15 cellular contexts compared by ENCODE assay signal in genomic region chr1:234921266-234922062, GRCh38.
DNase-seq lines count a peak whose midpoint lies in the region; TF ChIP-seq lines count a peak whose summit lies in the region.
"Had no signal": no experiment of that assay in that cellular context is flagged by ENCODE, and none has a peak within 500 bp of the region (broad histone marks: within the 10 kb centered on the region; RNA-seq: fewer than 3 reads in every experiment).

No MANE protein-coding gene starts in this region.

- H3K9me3 Mint-ChIP-seq in neural crest cell = peaks cover 4% of the 10 kb centered on the region

- H3K27ac Mint-ChIP-seq in neural crest cell (ENCODE audit: unreplicated experiment) = peak overlapping the region; percentile 28
- H3K27ac Mint-ChIP-seq: activated T-helper 2 cell treated with anti-CD3 and anti-CD28 coated beads, Interferon-gamma antibody, Interleukin-2, Interleukin-4, amounts not matched to agents 10 μg/mL and 5 μg/mL and 100 μg/mL, durations not matched to agents 14 hours and 24 hours and 36 hours; naive thymus-derived CD4-positive, alpha-beta T cell had no signal

- peak overlapping the region; percentile 41 for H3K27ac ChIP-seq in urinary bladder (ENCODE audit: low read depth)
- no peak overlapping the region for H3K27ac ChIP-seq in caudate nucleus (ENCODE audit: low read depth, low read length)

- no peaks in the 10 kb centered on the region for H3K4me1 ChIP-seq in urinary bladder (ENCODE audit: insufficient read depth)

- no peak for TF ChIP-seq CTCF in foreskin fibroblast (IDR thresholded peaks at IDR 0.05; ENCODE audit: low read depth, low read length)
- no peak for TF ChIP-seq CTCF in neural crest cell (conservative IDR thresholded peaks at IDR 0.05)

- H3K36me3 ChIP-seq in urinary bladder (ENCODE audit: insufficient read depth) = no peaks in the 10 kb centered on the region
- H3K36me3 ChIP-seq: HAP-1 had no signal

- H3K4me3 ChIP-seq in foreskin fibroblast (ENCODE audit: low read depth in 1 of 2, low read length in 2 of 2) (no peak overlapping the region), urinary bladder (ENCODE audit: low read depth, low read length) (no peak overlapping the region)
- H3K4me3 ChIP-seq: HAP-1 had no signal

- peak; percentile 22 for DNase-seq in activated effector memory CD4-positive, alpha-beta T cell treated with anti-CD3 and anti-CD28 coated beads, Interleukin-2, amount 50 U/mL, for 16 hours
- DNase-seq in activated effector memory CD4-positive, alpha-beta T cell treated with Interleukin-2 at 50 U/mL for 16 hours = no peak
- DNase-seq in foreskin fibroblast (peak; percentile 62 to 79), neural crest cell (ENCODE audit: low read depth, low spot score) (no peak), caudate nucleus (lab: John Stamatoyannopoulos, UW) (no peak), middle frontal gyrus (ENCODE audit: extremely low spot score, low spot score) (no peak), NCI-H187 treated with DMSO at 0.1 percent for 48 hours (lab: John Stamatoyannopoulos, UW) (no peak)
- DNase-seq: naive thymus-derived CD4-positive, alpha-beta T cell; NCI-H1930; NK-92 treated with Interleukin-12 subunit alpha and Interleukin-12 subunit beta, amount 100 ng/mL, for 24 hours; stimulated activated CD4-positive, alpha-beta T cell treated with anti-CD3 and anti-CD28 coated beads, Interleukin-2, amount 100 ng/mL, for 24 hours; stimulated activated naive CD4-positive, alpha-beta T cell treated with Interleukin-2 at 50 U/mL for 16 hours had no signal

- H3K4me3 Mint-ChIP-seq in neural crest cell = no peak overlapping the region
- H3K4me3 Mint-ChIP-seq: naive thymus-derived CD4-positive, alpha-beta T cell had no signal

- no peaks in the 10 kb centered on the region for H3K27me3 Mint-ChIP-seq in neural crest cell (ENCODE audit: low read depth)
- H3K27me3 Mint-ChIP-seq: naive thymus-derived CD4-positive, alpha-beta T cell had no signal

- H3K4me1 Mint-ChIP-seq in neural crest cell = peaks cover 49% of the 10 kb centered on the region

- 63% methylated on average over 14 of the region's 14 CpGs for WGBS in urinary bladder

- H3K36me3 Mint-ChIP-seq in neural crest cell (ENCODE audit: low read depth) = no peaks in the 10 kb centered on the region

Comparison
In these comparisons a context has a peak if more than half of its experiments do, and no peak if none do; other contexts are left out.
1. DNase-seq: peak in activated effector memory CD4-positive, alpha-beta T cell treated with anti-CD3 and anti-CD28 coated beads, Interleukin-2, amount 50 U/mL, for 16 hours (single experiment) and foreskin fibroblast (2 of 2); none in activated effector memory CD4-positive, alpha-beta T cell treated with Interleukin-2 at 50 U/mL for 16 hours (single experiment), neural crest cell (single experiment), caudate nucleus (0 of 61), middle frontal gyrus (single experiment) and NCI-H187 treated with DMSO at 0.1 percent for 48 hours (single experiment).